ENCODE assay signal across 28 cellular contexts in genomic region chr21:20942523-20942922, GRCh38. TPM values are rescaled to one million over a fixed set of nuclear protein-coding genes. Genes with fewer than 3 reads are reported as not detected.
"Had no signal": no experiment of that assay in that cellular context is flagged by ENCODE, and none has a peak within 500 bp of the region (broad histone marks: within the 10 kb centered on the region; RNA-seq: fewer than 3 reads in every experiment).

No MANE protein-coding gene starts in this region.

- H3K4me3 Mint-ChIP-seq: dendritic cell treated with granulocyte-macrophage colony-stimulating factor and Interleukin-4, amounts not matched to agents 40 ng/mL and 50 ng/mL, for 4 days; immature natural killer cell; naive thymus-derived CD8-positive, alpha-beta T cell; nephron progenitor cell; stimulated activated effector memory CD8-positive, alpha-beta T cell treated with anti-CD3 and anti-CD28 coated beads, Interleukin-12 subunit alpha, Interleukin-12 subunit beta, amount 100 ng/mL, for 72 hours had no signal

- H3K4me1 ChIP-seq: colonic mucosa, esophagus muscularis mucosa, foreskin keratinocyte, gastroesophageal sphincter, lower lobe of right lung, prostate gland, right atrium auricular region, stomach, upper lobe of left lung had no signal

- H3K9me3 Mint-ChIP-seq: dendritic cell treated with granulocyte-macrophage colony-stimulating factor and Interleukin-4, amounts not matched to agents 40 ng/mL and 50 ng/mL, for 4 days; nephron progenitor cell had no signal

- H3K9me3 ChIP-seq: colonic mucosa, esophagus muscularis mucosa, gastroesophageal sphincter, lower lobe of right lung, prostate gland, right atrium auricular region, sigmoid colon, thoracic aorta, tibial nerve, upper lobe of left lung had no signal

- H3K27me3 Mint-ChIP-seq: dendritic cell treated with granulocyte-macrophage colony-stimulating factor and Interleukin-4, amounts not matched to agents 40 ng/mL and 50 ng/mL, for 4 days; naive thymus-derived CD8-positive, alpha-beta T cell had no signal

- FAIRE-seq: endothelial cell of umbilical vein, urothelium cell line had no signal

- ATAC-seq: foreskin keratinocyte; gastroesophageal sphincter; left ventricle myocardium superior; lower lobe of right lung; naive thymus-derived CD8-positive, alpha-beta T cell; stimulated activated effector memory CD8-positive, alpha-beta T cell treated with anti-CD3 and anti-CD28 coated beads, Interleukin-12 subunit alpha, Interleukin-12 subunit beta, amount 100 ng/mL, for 72 hours had no signal

- H3K27ac ChIP-seq: colonic mucosa, esophagus muscularis mucosa, foreskin keratinocyte, gastroesophageal sphincter, lower lobe of right lung, prostate gland, right atrium auricular region, sigmoid colon, stomach, thoracic aorta, upper lobe of left lung had no signal

- H3K4me3 ChIP-seq: colonic mucosa, esophagus muscularis mucosa, gastroesophageal sphincter, lower lobe of right lung, prostate gland, right atrium auricular region, sigmoid colon, stomach, thoracic aorta, tibial nerve, upper lobe of left lung had no signal

- DNase-seq: colonic mucosa; effector memory CD4-positive, alpha-beta T cell; foreskin keratinocyte; immature natural killer cell; islet precursor cell; kidney glomerular epithelial cell; left ventricle myocardium superior; lower lobe of right lung; naive thymus-derived CD8-positive, alpha-beta T cell; nephron progenitor cell; nucleus accumbens; sigmoid colon; stimulated activated CD4-positive, alpha-beta T cell treated with anti-CD3 and anti-CD28 coated beads, Interleukin-2, amount 100 ng/mL, for 24 hours; stimulated activated CD4-positive, alpha-beta T cell treated with anti-CD3 and anti-CD28 coated beads, Interleukin-4, amount 100 ng/mL, for 24 hours; stimulated activated naive CD4-positive, alpha-beta T cell treated with Interleukin-2 at 50 U/mL for 16 hours; stomach; upper lobe of left lung had no signal

- H3K27me3 ChIP-seq: colonic mucosa, esophagus muscularis mucosa, foreskin keratinocyte, gastroesophageal sphincter, right atrium auricular region, sigmoid colon, stomach, tibial nerve, upper lobe of left lung had no signal

- H3K27ac Mint-ChIP-seq: dendritic cell treated with granulocyte-macrophage colony-stimulating factor and Interleukin-4, amounts not matched to agents 40 ng/mL and 50 ng/mL, for 4 days; immature natural killer cell; naive thymus-derived CD8-positive, alpha-beta T cell; nephron progenitor cell; stimulated activated effector memory CD8-positive, alpha-beta T cell treated with anti-CD3 and anti-CD28 coated beads, Interleukin-12 subunit alpha, Interleukin-12 subunit beta, amount 100 ng/mL, for 72 hours had no signal

- H3K36me3 Mint-ChIP-seq: naive thymus-derived CD8-positive, alpha-beta T cell; stimulated activated effector memory CD8-positive, alpha-beta T cell treated with anti-CD3 and anti-CD28 coated beads, Interleukin-12 subunit alpha, Interleukin-12 subunit beta, amount 100 ng/mL, for 72 hours had no signal

- H3K4me1 Mint-ChIP-seq: immature natural killer cell; naive thymus-derived CD8-positive, alpha-beta T cell; stimulated activated effector memory CD8-positive, alpha-beta T cell treated with anti-CD3 and anti-CD28 coated beads, Interleukin-12 subunit alpha, Interleukin-12 subunit beta, amount 100 ng/mL, for 72 hours had no signal

- H3K36me3 ChIP-seq: colonic mucosa, esophagus muscularis mucosa, gastroesophageal sphincter, lower lobe of right lung, prostate gland, right atrium auricular region, sigmoid colon, stomach, thoracic aorta, tibial nerve, upper lobe of left lung had no signal

RNA-seq across cellular contexts. Expression of gene NCAM2, which starts 55.7 kb away (rescaled TPM):
- total RNA-seq: epithelial cell of proximal tubule; foreskin keratinocyte; naive thymus-derived CD8-positive, alpha-beta T cell had no signal
- polyA plus RNA-seq: foreskin keratinocyte; naive thymus-derived CD8-positive, alpha-beta T cell had no signal
